2 cellular contexts compared by ENCODE assay signal in genomic region chr3:63766261-63766660, GRCh38.
A peak's percentile ranks its signal among the peaks of the same experiment; 100 is the strongest.
TF ChIP-seq lines count a peak whose summit lies in the region.

No MANE protein-coding gene starts in this region.

TF ChIP-seq in HepG2, 621 proteins besides CTCF, POLR2A, EP300 and RAD21 (continued from another document):
- TF ChIP-seq DMTF1 (CRISPR knock-in tag; IDR thresholded peaks at IDR 0.05) (no peak), CREB1 (IDR thresholded peaks at IDR 0.05) (peak; percentile 70), CREB1 (CRISPR knock-in tag; IDR thresholded peaks at IDR 0.05) (no peak), TFAP4 (IDR thresholded peaks at IDR 0.05; ENCODE audit: borderline replicate concordance, low read depth) (no peak)

TF ChIP-seq in GM23338, 12 proteins besides CTCF, POLR2A, EP300 and RAD21 (continued from another document):
- TF ChIP-seq, protein P1, sequence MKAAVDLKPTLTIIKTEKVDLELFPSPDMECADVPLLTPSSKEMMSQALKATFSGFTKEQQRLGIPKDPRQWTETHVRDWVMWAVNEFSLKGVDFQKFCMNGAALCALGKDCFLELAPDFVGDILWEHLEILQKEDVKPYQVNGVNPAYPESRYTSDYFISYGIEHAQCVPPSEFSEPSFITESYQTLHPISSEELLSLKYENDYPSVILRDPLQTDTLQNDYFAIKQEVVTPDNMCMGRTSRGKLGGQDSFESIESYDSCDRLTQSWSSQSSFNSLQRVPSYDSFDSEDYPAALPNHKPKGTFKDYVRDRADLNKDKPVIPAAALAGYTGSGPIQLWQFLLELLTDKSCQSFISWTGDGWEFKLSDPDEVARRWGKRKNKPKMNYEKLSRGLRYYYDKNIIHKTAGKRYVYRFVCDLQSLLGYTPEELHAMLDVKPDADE (IDR thresholded peaks at IDR 0.05): no peak
- no peak for TF ChIP-seq ZNF114 (CRISPR knock-in tag; IDR thresholded peaks at IDR 0.05)
- TF ChIP-seq STAT1 (IDR thresholded peaks at IDR 0.05; ENCODE audit: unreplicated experiment): no peak
- no peak for TF ChIP-seq EZH2phosphoT487 (IDR thresholded peaks at IDR 0.05; ENCODE audit: unreplicated experiment)
- TF ChIP-seq CREB1 (CRISPR knock-in tag; IDR thresholded peaks at IDR 0.05; ENCODE audit: low read depth): no peak
- no peak for TF ChIP-seq JUNB (IDR thresholded peaks at IDR 0.05; ENCODE audit: unreplicated experiment)
- no peak for TF ChIP-seq ZNF331 (CRISPR knock-in tag; IDR thresholded peaks at IDR 0.05; ENCODE audit: low read depth)
- TF ChIP-seq, protein P2, sequence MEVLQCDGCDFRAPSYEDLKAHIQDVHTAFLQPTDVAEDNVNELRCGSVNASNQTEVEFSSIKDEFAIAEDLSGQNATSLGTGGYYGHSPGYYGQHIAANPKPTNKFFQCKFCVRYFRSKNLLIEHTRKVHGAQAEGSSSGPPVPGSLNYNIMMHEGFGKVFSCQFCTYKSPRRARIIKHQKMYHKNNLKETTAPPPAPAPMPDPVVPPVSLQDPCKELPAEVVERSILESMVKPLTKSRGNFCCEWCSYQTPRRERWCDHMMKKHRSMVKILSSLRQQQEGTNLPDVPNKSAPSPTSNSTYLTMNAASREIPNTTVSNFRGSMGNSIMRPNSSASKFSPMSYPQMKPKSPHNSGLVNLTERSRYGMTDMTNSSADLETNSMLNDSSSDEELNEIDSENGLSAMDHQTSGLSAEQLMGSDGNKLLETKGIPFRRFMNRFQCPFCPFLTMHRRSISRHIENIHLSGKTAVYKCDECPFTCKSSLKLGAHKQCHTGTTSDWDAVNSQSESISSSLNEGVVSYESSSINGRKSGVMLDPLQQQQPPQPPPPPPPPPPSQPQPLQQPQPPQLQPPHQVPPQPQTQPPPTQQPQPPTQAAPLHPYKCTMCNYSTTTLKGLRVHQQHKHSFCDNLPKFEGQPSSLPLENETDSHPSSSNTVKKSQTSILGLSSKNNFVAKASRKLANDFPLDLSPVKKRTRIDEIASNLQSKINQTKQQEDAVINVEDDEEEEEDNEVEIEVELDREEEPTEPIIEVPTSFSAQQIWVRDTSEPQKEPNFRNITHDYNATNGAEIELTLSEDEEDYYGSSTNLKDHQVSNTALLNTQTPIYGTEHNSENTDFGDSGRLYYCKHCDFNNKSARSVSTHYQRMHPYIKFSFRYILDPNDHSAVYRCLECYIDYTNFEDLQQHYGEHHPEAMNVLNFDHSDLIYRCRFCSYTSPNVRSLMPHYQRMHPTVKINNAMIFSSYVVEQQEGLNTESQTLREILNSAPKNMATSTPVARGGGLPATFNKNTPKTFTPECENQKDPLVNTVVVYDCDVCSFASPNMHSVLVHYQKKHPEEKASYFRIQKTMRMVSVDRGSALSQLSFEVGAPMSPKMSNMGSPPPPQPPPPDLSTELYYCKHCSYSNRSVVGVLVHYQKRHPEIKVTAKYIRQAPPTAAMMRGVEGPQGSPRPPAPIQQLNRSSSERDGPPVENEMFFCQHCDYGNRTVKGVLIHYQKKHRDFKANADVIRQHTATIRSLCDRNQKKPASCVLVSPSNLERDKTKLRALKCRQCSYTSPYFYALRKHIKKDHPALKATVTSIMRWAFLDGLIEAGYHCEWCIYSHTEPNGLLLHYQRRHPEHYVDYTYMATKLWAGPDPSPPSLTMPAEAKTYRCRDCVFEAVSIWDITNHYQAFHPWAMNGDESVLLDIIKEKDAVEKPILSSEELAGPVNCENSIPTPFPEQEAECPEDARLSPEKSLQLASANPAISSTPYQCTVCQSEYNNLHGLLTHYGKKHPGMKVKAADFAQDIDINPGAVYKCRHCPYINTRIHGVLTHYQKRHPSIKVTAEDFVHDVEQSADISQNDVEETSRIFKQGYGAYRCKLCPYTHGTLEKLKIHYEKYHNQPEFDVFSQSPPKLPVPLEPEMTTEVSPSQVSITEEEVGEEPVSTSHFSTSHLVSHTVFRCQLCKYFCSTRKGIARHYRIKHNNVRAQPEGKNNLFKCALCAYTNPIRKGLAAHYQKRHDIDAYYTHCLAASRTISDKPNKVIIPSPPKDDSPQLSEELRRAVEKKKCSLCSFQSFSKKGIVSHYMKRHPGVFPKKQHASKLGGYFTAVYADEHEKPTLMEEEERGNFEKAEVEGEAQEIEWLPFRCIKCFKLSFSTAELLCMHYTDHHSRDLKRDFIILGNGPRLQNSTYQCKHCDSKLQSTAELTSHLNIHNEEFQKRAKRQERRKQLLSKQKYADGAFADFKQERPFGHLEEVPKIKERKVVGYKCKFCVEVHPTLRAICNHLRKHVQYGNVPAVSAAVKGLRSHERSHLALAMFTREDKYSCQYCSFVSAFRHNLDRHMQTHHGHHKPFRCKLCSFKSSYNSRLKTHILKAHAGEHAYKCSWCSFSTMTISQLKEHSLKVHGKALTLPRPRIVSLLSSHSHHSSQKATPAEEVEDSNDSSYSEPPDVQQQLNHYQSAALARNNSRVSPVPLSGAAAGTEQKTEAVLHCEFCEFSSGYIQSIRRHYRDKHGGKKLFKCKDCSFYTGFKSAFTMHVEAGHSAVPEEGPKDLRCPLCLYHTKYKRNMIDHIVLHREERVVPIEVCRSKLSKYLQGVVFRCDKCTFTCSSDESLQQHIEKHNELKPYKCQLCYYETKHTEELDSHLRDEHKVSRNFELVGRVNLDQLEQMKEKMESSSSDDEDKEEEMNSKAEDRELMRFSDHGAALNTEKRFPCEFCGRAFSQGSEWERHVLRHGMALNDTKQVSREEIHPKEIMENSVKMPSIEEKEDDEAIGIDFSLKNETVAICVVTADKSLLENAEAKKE (CRISPR knock-in tag; IDR thresholded peaks at IDR 0.05): no peak
- TF ChIP-seq, protein P3, sequence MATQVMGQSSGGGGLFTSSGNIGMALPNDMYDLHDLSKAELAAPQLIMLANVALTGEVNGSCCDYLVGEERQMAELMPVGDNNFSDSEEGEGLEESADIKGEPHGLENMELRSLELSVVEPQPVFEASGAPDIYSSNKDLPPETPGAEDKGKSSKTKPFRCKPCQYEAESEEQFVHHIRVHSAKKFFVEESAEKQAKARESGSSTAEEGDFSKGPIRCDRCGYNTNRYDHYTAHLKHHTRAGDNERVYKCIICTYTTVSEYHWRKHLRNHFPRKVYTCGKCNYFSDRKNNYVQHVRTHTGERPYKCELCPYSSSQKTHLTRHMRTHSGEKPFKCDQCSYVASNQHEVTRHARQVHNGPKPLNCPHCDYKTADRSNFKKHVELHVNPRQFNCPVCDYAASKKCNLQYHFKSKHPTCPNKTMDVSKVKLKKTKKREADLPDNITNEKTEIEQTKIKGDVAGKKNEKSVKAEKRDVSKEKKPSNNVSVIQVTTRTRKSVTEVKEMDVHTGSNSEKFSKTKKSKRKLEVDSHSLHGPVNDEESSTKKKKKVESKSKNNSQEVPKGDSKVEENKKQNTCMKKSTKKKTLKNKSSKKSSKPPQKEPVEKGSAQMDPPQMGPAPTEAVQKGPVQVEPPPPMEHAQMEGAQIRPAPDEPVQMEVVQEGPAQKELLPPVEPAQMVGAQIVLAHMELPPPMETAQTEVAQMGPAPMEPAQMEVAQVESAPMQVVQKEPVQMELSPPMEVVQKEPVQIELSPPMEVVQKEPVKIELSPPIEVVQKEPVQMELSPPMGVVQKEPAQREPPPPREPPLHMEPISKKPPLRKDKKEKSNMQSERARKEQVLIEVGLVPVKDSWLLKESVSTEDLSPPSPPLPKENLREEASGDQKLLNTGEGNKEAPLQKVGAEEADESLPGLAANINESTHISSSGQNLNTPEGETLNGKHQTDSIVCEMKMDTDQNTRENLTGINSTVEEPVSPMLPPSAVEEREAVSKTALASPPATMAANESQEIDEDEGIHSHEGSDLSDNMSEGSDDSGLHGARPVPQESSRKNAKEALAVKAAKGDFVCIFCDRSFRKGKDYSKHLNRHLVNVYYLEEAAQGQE (IDR thresholded peaks at IDR 0.05; ENCODE audit: unreplicated experiment): no peak
